8 cellular contexts compared by ENCODE assay signal in the genomic region with DNA sequence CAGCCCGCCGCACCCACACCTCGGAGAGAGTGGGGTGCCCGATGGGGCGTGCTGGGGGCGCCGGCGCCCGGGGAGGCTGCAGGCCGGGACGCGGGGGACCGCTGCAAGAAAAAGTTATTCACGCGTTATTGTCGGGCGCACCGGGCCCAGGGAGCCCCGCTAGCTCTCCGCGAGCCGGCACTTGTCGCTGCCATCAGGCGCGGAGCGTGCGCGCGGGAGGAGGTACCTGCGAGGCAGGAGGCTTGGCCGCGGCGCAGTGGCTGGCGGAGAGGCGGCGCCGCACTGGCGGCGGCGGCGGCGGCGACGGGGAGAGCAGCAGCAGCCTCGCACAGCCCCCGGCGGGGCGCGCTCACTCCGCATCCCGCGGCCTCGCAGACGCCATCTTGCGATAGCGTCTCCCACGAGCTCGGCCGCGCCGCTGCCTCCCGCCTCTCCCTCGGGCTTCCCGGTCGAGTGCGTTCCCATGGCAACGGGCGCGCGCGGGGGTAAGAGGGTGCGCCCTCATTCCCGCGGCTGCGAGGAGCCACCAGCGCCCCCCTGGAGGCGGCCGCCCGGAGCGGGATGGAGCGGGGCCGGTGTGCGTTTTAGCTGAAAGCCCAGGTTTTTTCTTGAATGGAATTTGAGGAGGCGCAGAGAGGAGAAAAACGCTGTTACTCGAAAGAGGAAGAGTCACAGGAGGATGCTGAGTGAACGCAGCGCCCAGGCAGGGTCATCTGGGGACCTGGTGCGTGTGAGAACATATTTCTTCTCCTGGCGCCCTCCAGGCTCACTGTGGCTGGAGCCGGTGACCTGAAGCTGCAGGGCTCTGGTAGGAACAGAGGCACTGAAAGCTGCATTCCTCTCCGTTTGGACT. TPM values are rescaled to one million over a fixed set of nuclear protein-coding genes. Genes with fewer than 3 reads are reported as not detected.
DNase-seq lines count a peak whose midpoint lies in the region; ATAC-seq, FAIRE-seq and TF ChIP-seq lines count a peak whose summit lies in the region.

A gene with protein sequence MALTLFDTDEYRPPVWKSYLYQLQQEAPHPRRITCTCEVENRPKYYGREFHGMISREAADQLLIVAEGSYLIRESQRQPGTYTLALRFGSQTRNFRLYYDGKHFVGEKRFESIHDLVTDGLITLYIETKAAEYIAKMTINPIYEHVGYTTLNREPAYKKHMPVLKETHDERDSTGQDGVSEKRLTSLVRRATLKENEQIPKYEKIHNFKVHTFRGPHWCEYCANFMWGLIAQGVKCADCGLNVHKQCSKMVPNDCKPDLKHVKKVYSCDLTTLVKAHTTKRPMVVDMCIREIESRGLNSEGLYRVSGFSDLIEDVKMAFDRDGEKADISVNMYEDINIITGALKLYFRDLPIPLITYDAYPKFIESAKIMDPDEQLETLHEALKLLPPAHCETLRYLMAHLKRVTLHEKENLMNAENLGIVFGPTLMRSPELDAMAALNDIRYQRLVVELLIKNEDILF (minus strand): TSS at position 402 of the 853 bp plus-strand sequence. CDS start 469 bp downstream, outside the sequence.

- TF ChIP-seq EP300 in GM12878 (IDR thresholded peaks at IDR 0.05; ENCODE audit: borderline replicate concordance in 1 of 2, control insufficient read depth in 1 of 2, low read depth in 2 of 2, low read length in 2 of 2), result no peak

- POLR2A ChIA-PET in GM12878 (lab: Charles Lee), result no interaction called here

- H3K36me3 ChIP-seq in DND-41 (ENCODE audit: insufficient read depth, low read length), result no peaks in the 10 kb centered on the region
- H3K36me3 ChIP-seq in GM12878 (ENCODE audit: control insufficient read depth in 2 of 2, insufficient read depth in 2 of 2, low read length in 1 of 2), result no peaks in the 10 kb centered on the region
- H3K36me3 ChIP-seq in gastrocnemius medialis, result no peaks in the 10 kb centered on the region

- peaks cover 29% of the 10 kb centered on the region for H3K4me1 ChIP-seq in DND-41 (ENCODE audit: insufficient read depth, low read length)
- H3K4me1 ChIP-seq in GM12878 (ENCODE audit: control insufficient read depth, insufficient read depth, low read length), result peaks cover 2% of the 10 kb centered on the region; the same call in 1 of the 2 replicates
- peaks cover 0 to 4% of the 10 kb centered on the region in 2 donors for H3K4me1 ChIP-seq in gastrocnemius medialis

- SMC1A ChIA-PET in GM12878 (lab: Charles Lee; ENCODE audit: uncharacterized antibody, unreplicated experiment), result no interaction called here

- peaks cover 21% of the 10 kb centered on the region for H3K27me3 ChIP-seq in DND-41 (ENCODE audit: insufficient read depth, low read length, poor library complexity)
- H3K27me3 ChIP-seq in GM12878 (replicated peaks in 1 of 2; ENCODE audit: control insufficient read depth in 2 of 2, insufficient read depth in 2 of 2, low read length in 1 of 2), result peaks cover 2 to 33% of the 10 kb centered on the region in 2 experiments
- peaks cover 26 to 45% (median 31%) of the 10 kb centered on the region in 3 donors for H3K27me3 ChIP-seq in gastrocnemius medialis

- H3K4me3 ChIP-seq in DND-41 (ENCODE audit: low read depth in 1 of 2, low read length in 2 of 2) (peak within 1 kb of the TSS; percentile 80 to 84), NB4 (ENCODE audit: low read depth, low read length) (peak within 1 kb of the TSS; percentile 40), GM12878 (peak within 1 kb of the TSS; percentile 75), iPS-11a (ENCODE audit: low read depth, low read length) (peak within 1 kb of the TSS; percentile 77), gastrocnemius medialis (peak within 1 kb of the TSS; percentile 60 to 68 (median 64))

- TF ChIP-seq POLR2A in NB4 (IDR thresholded peaks at IDR 0.05; ENCODE audit: extremely low read depth, insufficient read length), result no peak
- no peak for TF ChIP-seq POLR2A in GM12878 (IDR thresholded peaks at IDR 0.05; ENCODE audit: low read depth, low read length)
- TF ChIP-seq POLR2A in gastrocnemius medialis (IDR thresholded peaks at IDR 0.05), result peak; percentile 15 to 41

- H3K9me3 ChIP-seq in DND-41 (ENCODE audit: insufficient read depth, low read length, severe bottlenecking) (no peaks in the 10 kb centered on the region), GM12878 (replicated peaks; ENCODE audit: control insufficient read depth, insufficient read depth, low read length) (no peaks in the 10 kb centered on the region), gastrocnemius medialis (no peaks in the 10 kb centered on the region)

- TF ChIP-seq RAD21 in GM12878 (IDR thresholded peaks at IDR 0.05; ENCODE audit: insufficient read depth, low read depth, low read length), result no peak

- H3K27ac ChIP-seq in DND-41 (ENCODE audit: low read length), result peak within 1 kb of the TSS; percentile 50
- no peak within 1 kb of the TSS for H3K27ac ChIP-seq in GM12878 (ENCODE audit: control insufficient read depth, insufficient read depth)
- H3K27ac ChIP-seq in gastrocnemius medialis, result peak within 1 kb of the TSS; percentile 32 to 73 (median 60)

- ATAC-seq in DND-41 (ENCODE audit: insufficient read depth, low read depth) (peak; percentile 87), GM12878 (peak; percentile 91), gastrocnemius medialis (peak; percentile 61 to 69)

- DNase-seq in DND-41 (peak; percentile 82), GOT3 (lab: John Stamatoyannopoulos, UW) (peak; percentile 12), NB4 (ENCODE audit: low read depth) (peak; percentile 79), T-helper 9 cell (peak; percentile 56), GM12878 (ENCODE audit: low read depth, low spot score) (no peak), gastrocnemius medialis (peak in 1 of 2 donors; percentile 27), OCI-M2 (lab: John Stamatoyannopoulos, UW; ENCODE audit: unreplicated experiment) (no peak)

- in situ Hi-C loops in GM12878 (cut with MboI), result no loop called here
- in situ Hi-C loops in gastrocnemius medialis (cut with MboI; ENCODE audit: low sequenced_read_pairs in 4 of 4), result no loop called here

- H3K9ac ChIP-seq in DND-41 (ENCODE audit: low read depth, low read length), result peak within 1 kb of the TSS; percentile 75
- H3K9ac ChIP-seq in GM12878 (ENCODE audit: control insufficient read depth, insufficient read depth, low read length), result no peak within 1 kb of the TSS; the same call in 1 of the 2 replicates

- CTCF ChIA-PET in GM12878 (lab: Yijun Ruan, JAX), result no interaction called here

- intact Hi-C loops in GM12878 (cut with micrococcal nuclease; ENCODE audit: unreplicated experiment) (no loop called here), gastrocnemius medialis (cut with DNase I; ENCODE audit: low total_unique reads) (no loop called here)

- H3K79me2 ChIP-seq in DND-41 (ENCODE audit: insufficient read depth, low read length) (no peaks in the 10 kb centered on the region; the same call in 1 of the 2 replicates), GM12878 (ENCODE audit: control insufficient read depth, insufficient read depth, low read length) (no peaks in the 10 kb centered on the region)

- BruUV-seq in GM12878 (replicated peaks; lab: Mats Ljungman, UMichigan), result no TSS peak

- TF ChIP-seq CTCF in DND-41 (IDR thresholded peaks at IDR 0.05; ENCODE audit: borderline replicate concordance, extremely low read depth, low read length, poor library complexity, severe bottlenecking) (peak; percentile 46), NB4 (IDR thresholded peaks at IDR 0.05; ENCODE audit: low read depth, low read length) (peak; percentile 2), GM12878 (IDR thresholded peaks at IDR 0.05 in 2 of 3, conservative IDR thresholded peaks at IDR 0.05 in 1 of 3; ENCODE audit: control insufficient read depth in 2 of 3, extremely low read depth in 1 of 3, insufficient read depth in 1 of 3, low read depth in 3 of 3, low read length in 3 of 3) (no peak), gastrocnemius medialis (IDR thresholded peaks at IDR 0.05 in 4 of 5, conservative IDR thresholded peaks at IDR 0.05 in 1 of 5) (peak in 1 of 5 experiments; percentile 6)

- H4K20me1 ChIP-seq in DND-41 (ENCODE audit: insufficient read depth, low read length), result no peaks in the 10 kb centered on the region
- no peaks in the 10 kb centered on the region for H4K20me1 ChIP-seq in GM12878 (ENCODE audit: control insufficient read depth, insufficient read depth)

- WGBS in GM12878 (ENCODE audit: insufficient coverage, insufficient replicate concordance, low lambda C conversion rate, missing lambda C conversion rate), result under 1% methylated on average over 86 of the region's 92 CpGs

- H2AFZ ChIP-seq in DND-41 (ENCODE audit: low read depth, low read length), result peak within 1 kb of the TSS; percentile 93
- peak within 1 kb of the TSS; percentile 57 for H2AFZ ChIP-seq in GM12878 (ENCODE audit: control insufficient read depth, low read depth, low read length)

- RAD21 ChIA-PET in GM12878 (lab: Charles Lee; ENCODE audit: unreplicated experiment), result no interaction called here

- peak within 1 kb of the TSS; percentile 97 for H3K4me2 ChIP-seq in DND-41 (ENCODE audit: insufficient read depth, low read length)
- peak within 1 kb of the TSS; percentile 94 for H3K4me2 ChIP-seq in GM12878 (ENCODE audit: control insufficient read depth, insufficient read depth)

- FAIRE-seq in GM12878 (lab: Jason Lieb, UNC), result peak; percentile 7

RNA-seq across cellular contexts. Expression of the gene that starts here (rescaled TPM):
- total RNA-seq in GM12878 (2013; cell fraction: nucleolus; rRNA removed), result 1.2 and 2.6 TPM in 2 replicates
- total RNA-seq in GM12878 (2014; rRNA removed), result 0.65 TPM in 1 of 2 replicates, not detected in the other
- 0.36 and 0.69 TPM in 2 replicates for total RNA-seq in GM12878 (2014; rRNA removed; fragmentation: Illumina TruSeq; extraction: Trizol)
- 0.24 and 0.92 TPM in 2 replicates for total RNA-seq in GM12878 (2021)
- polyA plus RNA-seq in GM12878 (2011; ENCODE audit: low read depth), result 0.38 TPM
- 0.76 and 0.86 TPM in 2 replicates for polyA plus RNA-seq in GM12878 (2011; rRNA removed)
- 0.38 and 0.40 TPM in 2 replicates for polyA plus RNA-seq in GM12878 (2011; cell fraction: cytosol; rRNA removed)
- polyA plus RNA-seq in GM12878 (2011; cell fraction: nucleus; rRNA removed), result 0.76 and 1.1 TPM in 2 replicates
- 0.22 and 0.43 TPM in 2 replicates for polyA plus RNA-seq in GM12878 (2012)
- 0.41 and 0.60 TPM in 2 replicates for polyA plus RNA-seq in GM12878 (2014; fragmentation: Illumina TruSeq; extraction: Trizol)
- under 1 TPM; 0.27 to 0.53 TPM for polyA plus RNA-seq in GM12878 (2014; fragmentation: Nextera tagmentation; extraction: Ambion mirVana)
- 0.18 and 0.24 TPM in 2 replicates for polyA plus RNA-seq in GM12878 (2014; rRNA removed)
- polyA plus RNA-seq in GM12878 (2016; fragmentation: Nextera tagmentation; extraction: Ambion mirVana), result under 1 TPM; 0.58 to 0.92 TPM
- 0.82 and 1.8 TPM in 2 replicates for polyA minus RNA-seq in GM12878 (2011; rRNA and poly(A)+ RNA removed)
- 1.1 and 2.9 TPM in 2 replicates for polyA minus RNA-seq in GM12878 (2011; cell fraction: cytosol; rRNA and poly(A)+ RNA removed)
- polyA minus RNA-seq in GM12878 (2011; cell fraction: nucleus; rRNA and poly(A)+ RNA removed), result 1.2 and 3.8 TPM in 2 replicates
- 1 to 10 TPM in 3 of 4 donors, under 1 TPM in 1; 0.66 to 4.7 (median 2.4) TPM for total RNA-seq in gastrocnemius medialis

Comparison
In these comparisons a context has a peak if more than half of its experiments do, and no peak if none do; other contexts are left out.
1. DNase-seq: peak in DND-41 (single experiment), GOT3 (single experiment), NB4 (single experiment) and T-helper 9 cell (single experiment); none in GM12878 (single experiment) and OCI-M2 (single experiment).
2. CTCF ChIP-seq: peak in DND-41 (single experiment) and NB4 (single experiment); none in GM12878 (0 of 3).
3. POLR2A ChIP-seq: peak in gastrocnemius medialis (2 of 2); none in NB4 (single experiment) and GM12878 (single experiment).
4. Peak in every context shown above with its lines, with median percentiles within 50 percentile points of each other: ATAC-seq and H3K4me3 ChIP-seq.